ENCODE assay signal across 8 cellular contexts in the genomic region with DNA sequence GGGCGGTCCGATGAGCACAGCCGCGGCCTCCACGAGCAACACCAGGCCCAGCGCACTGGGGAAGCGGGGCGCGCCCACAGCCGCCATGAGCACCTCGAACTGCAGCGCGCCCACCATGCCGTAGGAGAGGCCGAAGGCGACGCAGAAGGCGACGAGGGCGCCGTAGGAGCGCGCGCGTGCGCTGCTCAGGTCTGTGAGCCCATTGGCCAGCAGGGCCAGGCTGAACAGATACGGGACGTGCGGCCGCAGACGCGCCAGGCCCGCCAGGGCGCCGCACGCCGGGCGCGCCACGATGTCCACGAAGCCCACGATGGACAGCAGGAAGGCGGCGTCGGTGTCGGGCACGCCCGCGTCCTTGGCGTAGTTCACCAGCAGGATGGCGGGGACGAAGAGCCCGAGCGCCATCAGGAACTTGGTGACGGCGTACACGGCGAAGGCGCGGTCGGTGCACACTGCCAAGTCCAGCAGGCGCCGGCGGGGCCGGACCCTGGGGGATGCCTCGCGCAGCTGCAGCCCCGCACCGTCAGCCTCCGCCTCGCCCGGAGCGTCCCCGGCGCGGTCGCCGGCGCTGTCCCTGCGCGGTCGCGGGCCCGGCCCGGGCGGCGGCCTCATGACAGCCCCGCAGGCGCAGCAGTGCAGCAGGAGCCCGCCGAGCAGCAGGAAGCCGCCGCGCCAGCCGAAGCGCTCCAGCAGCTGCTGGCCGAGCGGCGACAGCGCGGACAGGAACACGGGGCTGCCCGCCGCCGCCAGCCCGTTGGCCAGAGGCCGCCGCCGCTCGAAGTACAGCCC. TPM values are rescaled to one million over a fixed set of nuclear protein-coding genes. Genes with fewer than 3 reads are reported as not detected.
A peak's percentile ranks its signal among the peaks of the same experiment; 100 is the strongest.
DNase-seq lines count a peak whose midpoint lies in the region; ATAC-seq and TF ChIP-seq lines count a peak whose summit lies in the region.

No MANE protein-coding gene starts in this region.

- H3K27ac ChIP-seq in SK-N-SH (ENCODE audit: low read depth in 2 of 2, low read length in 1 of 2) (no peak overlapping the region), foreskin keratinocyte (no peak overlapping the region), osteoblast (ENCODE audit: low read depth, low read length) (no peak overlapping the region)

- H3K4me2 ChIP-seq in SK-N-SH (no peak overlapping the region), osteoblast (ENCODE audit: insufficient read depth, low read length) (peak overlapping the region; percentile 70)

- WGBS in SK-N-SH (ENCODE audit: low lambda C conversion rate), result 58% methylated on average over 8 of the region's 110 CpGs

- H2AFZ ChIP-seq in SK-N-SH (ENCODE audit: low read depth) (no peak overlapping the region), osteoblast (ENCODE audit: low read length) (peak overlapping the region; percentile 59)

- TF ChIP-seq CTCF in SK-N-SH (IDR thresholded peaks at IDR 0.05), result no peak
- peak; percentile 14 for TF ChIP-seq CTCF in foreskin keratinocyte (conservative IDR thresholded peaks at IDR 0.05)
- TF ChIP-seq CTCF in osteoblast (IDR thresholded peaks at IDR 0.05; ENCODE audit: extremely low read depth, low read depth, low read length), result no peak

- H3K9me3 ChIP-seq in SK-N-SH (no peaks in the 10 kb centered on the region), osteoblast (ENCODE audit: low read depth, low read length) (no peaks in the 10 kb centered on the region)

- POLR2A ChIA-PET in SK-N-SH (lab: Yijun Ruan, JAX), result no interaction called here

- H3K27me3 ChIP-seq in SK-N-SH (ENCODE audit: insufficient read depth) (no peaks in the 10 kb centered on the region), foreskin keratinocyte (peaks cover 28% of the 10 kb centered on the region), osteoblast (ENCODE audit: insufficient read depth, low read length) (peaks cover 19% of the 10 kb centered on the region)

- H3K79me2 ChIP-seq in SK-N-SH (ENCODE audit: insufficient read depth) (no peaks in the 10 kb centered on the region), osteoblast (ENCODE audit: insufficient read depth, low read length) (no peaks in the 10 kb centered on the region)

- CTCF ChIA-PET in SK-N-SH (lab: Yijun Ruan, JAX), result interaction anchor here (0.6 kb wide), 1 partner anchor 274 kb away, joined by 3 read pairs; no protein-coding TSS in a partner anchor

- H3K4me1 ChIP-seq in SK-N-SH (ENCODE audit: control insufficient read depth in 1 of 2, insufficient read depth in 2 of 2, low read depth in 1 of 2, low read length in 1 of 2) (peaks cover 0 to 2% of the 10 kb centered on the region in 2 experiments; a peak in 1 of 4 replicates), foreskin keratinocyte (no peaks in the 10 kb centered on the region), osteoblast (ENCODE audit: insufficient read depth, low read length) (no peaks in the 10 kb centered on the region)

- no peaks in the 10 kb centered on the region for H3K9me2 ChIP-seq in SK-N-SH

- H3F3A ChIP-seq in SK-N-SH (replicated peaks; ENCODE audit: insufficient read depth), result no peaks in the 10 kb centered on the region

- DNase-seq in COLO668 (lab: John Stamatoyannopoulos, UW; ENCODE audit: unreplicated experiment), result peak; percentile 78
- peak; percentile 76 for DNase-seq in SK-N-SH
- DNase-seq in foreskin keratinocyte, result peak in 1 of 2 donors; percentile 26
- peak; percentile 95 for DNase-seq in osteoblast (ENCODE audit: insufficient read length, low spot score, missing footprints)
- no peak for DNase-seq in HK-2 (ENCODE audit: unreplicated experiment)
- DNase-seq in G401 (ENCODE audit: low spot score), result no peak
- no peak for DNase-seq in HPDE6-E6E7 (ENCODE audit: extremely low spot score)

- no peak overlapping the region for H3K9ac ChIP-seq in SK-N-SH

- H3K4me3 ChIP-seq in SK-N-SH (ENCODE audit: low read depth in 2 of 2, low read length in 1 of 2), result peak overlapping the region in 1 of 2 experiments; percentile 6; a peak in 1 of 4 replicates
- H3K4me3 ChIP-seq in osteoblast (ENCODE audit: insufficient read depth, low read length), result peak overlapping the region; percentile 52

- TF ChIP-seq RAD21 in SK-N-SH (IDR thresholded peaks at IDR 0.05; ENCODE audit: low read length), result no peak

- ATAC-seq in foreskin keratinocyte (peak; percentile 9), GM21619 (IDR thresholded peaks at IDR 0.05; ENCODE audit: unreplicated experiment) (no peak)

- no peaks in the 10 kb centered on the region for H3K36me3 ChIP-seq in SK-N-SH (replicated peaks in 1 of 2; ENCODE audit: control insufficient read depth in 1 of 2, insufficient read depth in 2 of 2, low read length in 1 of 2)
- no peaks in the 10 kb centered on the region for H3K36me3 ChIP-seq in osteoblast (ENCODE audit: insufficient read depth, low read length)

- TF ChIP-seq EP300 in SK-N-SH (IDR thresholded peaks at IDR 0.05; ENCODE audit: borderline replicate concordance in 1 of 2, low read depth in 1 of 2, low read length in 1 of 2), result no peak

- in situ Hi-C loops in G401 (cut with HindIII; ENCODE audit: low sequenced_read_pairs), result no loop called here

- H4K20me1 ChIP-seq in SK-N-SH (ENCODE audit: insufficient read depth), result no peaks in the 10 kb centered on the region
- H4K20me1 ChIP-seq in osteoblast (ENCODE audit: insufficient read depth, low read length), result peaks cover 3% of the 10 kb centered on the region

TF ChIP-seq in SK-N-SH, 30 proteins besides CTCF, POLR2A, EP300 and RAD21 (continues in another document):
- TF ChIP-seq FOSL2 (IDR thresholded peaks at IDR 0.05; ENCODE audit: borderline replicate concordance, low read depth) (no peak), GATA2 (CRISPR knock-in tag; IDR thresholded peaks at IDR 0.05) (no peak), NRF1 (IDR thresholded peaks at IDR 0.05; ENCODE audit: low read depth, low read length) (no peak), CHD2 (IDR thresholded peaks at IDR 0.05; ENCODE audit: low read length, partially characterized antibody) (no peak), GABPA (IDR thresholded peaks at IDR 0.05; ENCODE audit: low read depth) (no peak)
- TF ChIP-seq, protein P1, sequence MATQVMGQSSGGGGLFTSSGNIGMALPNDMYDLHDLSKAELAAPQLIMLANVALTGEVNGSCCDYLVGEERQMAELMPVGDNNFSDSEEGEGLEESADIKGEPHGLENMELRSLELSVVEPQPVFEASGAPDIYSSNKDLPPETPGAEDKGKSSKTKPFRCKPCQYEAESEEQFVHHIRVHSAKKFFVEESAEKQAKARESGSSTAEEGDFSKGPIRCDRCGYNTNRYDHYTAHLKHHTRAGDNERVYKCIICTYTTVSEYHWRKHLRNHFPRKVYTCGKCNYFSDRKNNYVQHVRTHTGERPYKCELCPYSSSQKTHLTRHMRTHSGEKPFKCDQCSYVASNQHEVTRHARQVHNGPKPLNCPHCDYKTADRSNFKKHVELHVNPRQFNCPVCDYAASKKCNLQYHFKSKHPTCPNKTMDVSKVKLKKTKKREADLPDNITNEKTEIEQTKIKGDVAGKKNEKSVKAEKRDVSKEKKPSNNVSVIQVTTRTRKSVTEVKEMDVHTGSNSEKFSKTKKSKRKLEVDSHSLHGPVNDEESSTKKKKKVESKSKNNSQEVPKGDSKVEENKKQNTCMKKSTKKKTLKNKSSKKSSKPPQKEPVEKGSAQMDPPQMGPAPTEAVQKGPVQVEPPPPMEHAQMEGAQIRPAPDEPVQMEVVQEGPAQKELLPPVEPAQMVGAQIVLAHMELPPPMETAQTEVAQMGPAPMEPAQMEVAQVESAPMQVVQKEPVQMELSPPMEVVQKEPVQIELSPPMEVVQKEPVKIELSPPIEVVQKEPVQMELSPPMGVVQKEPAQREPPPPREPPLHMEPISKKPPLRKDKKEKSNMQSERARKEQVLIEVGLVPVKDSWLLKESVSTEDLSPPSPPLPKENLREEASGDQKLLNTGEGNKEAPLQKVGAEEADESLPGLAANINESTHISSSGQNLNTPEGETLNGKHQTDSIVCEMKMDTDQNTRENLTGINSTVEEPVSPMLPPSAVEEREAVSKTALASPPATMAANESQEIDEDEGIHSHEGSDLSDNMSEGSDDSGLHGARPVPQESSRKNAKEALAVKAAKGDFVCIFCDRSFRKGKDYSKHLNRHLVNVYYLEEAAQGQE (IDR thresholded peaks at IDR 0.05; ENCODE audit: low read depth, low read length), result no peak
- TF ChIP-seq, protein P2, sequence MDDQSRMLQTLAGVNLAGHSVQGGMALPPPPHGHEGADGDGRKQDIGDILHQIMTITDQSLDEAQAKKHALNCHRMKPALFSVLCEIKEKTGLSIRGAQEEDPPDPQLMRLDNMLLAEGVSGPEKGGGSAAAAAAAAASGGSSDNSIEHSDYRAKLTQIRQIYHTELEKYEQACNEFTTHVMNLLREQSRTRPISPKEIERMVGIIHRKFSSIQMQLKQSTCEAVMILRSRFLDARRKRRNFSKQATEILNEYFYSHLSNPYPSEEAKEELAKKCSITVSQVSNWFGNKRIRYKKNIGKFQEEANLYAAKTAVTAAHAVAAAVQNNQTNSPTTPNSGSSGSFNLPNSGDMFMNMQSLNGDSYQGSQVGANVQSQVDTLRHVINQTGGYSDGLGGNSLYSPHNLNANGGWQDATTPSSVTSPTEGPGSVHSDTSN (IDR thresholded peaks at IDR 0.05), result no peak

RNA-seq across cellular contexts. Expression of a gene that starts 2.9 kb away (rescaled TPM):
- polyA plus RNA-seq in SK-N-SH (2012; rRNA removed) (not detected in 2 replicates), foreskin keratinocyte (0.04 and 0.24 TPM in 2 replicates)
- not detected in 2 replicates for polyA plus RNA-seq in SK-N-SH (2012; cell fraction: cytosol; rRNA removed)
- not detected in 2 replicates for polyA plus RNA-seq in SK-N-SH (2012; cell fraction: nucleus; rRNA removed)
- total RNA-seq in foreskin keratinocyte (0.24 TPM in 1 of 2 replicates, not detected in the other), osteoblast (not detected in 2 replicates)
- total RNA-seq in G401 (2014; rRNA removed; shearing (Covaris generic)), result not detected in 2 replicates

RNA-seq across cellular contexts. Expression of a gene that starts 23.8 kb away (rescaled TPM):
- 36.8 and 42.8 TPM in 2 replicates for polyA plus RNA-seq in SK-N-SH (2012; rRNA removed)
- polyA plus RNA-seq in SK-N-SH (2012; cell fraction: cytosol; rRNA removed), result 18.4 and 21.9 TPM in 2 replicates
- 147 and 161 TPM in 2 replicates for polyA plus RNA-seq in SK-N-SH (2012; cell fraction: nucleus; rRNA removed)
- total RNA-seq in foreskin keratinocyte, result 27.5 and 28.3 TPM in 2 replicates
- 25.8 and 27.0 TPM in 2 replicates for polyA plus RNA-seq in foreskin keratinocyte
- total RNA-seq in osteoblast, result 14.4 and 15.6 TPM in 2 replicates
- total RNA-seq in G401 (2014; rRNA removed; shearing (Covaris generic)), result 23.3 and 35.1 TPM in 2 replicates

RNA-seq across cellular contexts. Expression of a gene that starts 29.4 kb away (rescaled TPM):
- 0.13 and 0.16 TPM in 2 replicates for polyA plus RNA-seq in SK-N-SH (2012; rRNA removed)
- polyA plus RNA-seq in SK-N-SH (2012; cell fraction: cytosol; rRNA removed), result 0.03 and 0.05 TPM in 2 replicates
- 1.4 and 2.6 TPM in 2 replicates for polyA plus RNA-seq in SK-N-SH (2012; cell fraction: nucleus; rRNA removed)
- total RNA-seq in foreskin keratinocyte, result 3.1 and 4.0 TPM in 2 replicates
- polyA plus RNA-seq in foreskin keratinocyte, result 4.2 and 5.0 TPM in 2 replicates
- total RNA-seq in osteoblast, result 0.88 and 1.1 TPM in 2 replicates
- 0.20 and 0.55 TPM in 2 replicates for total RNA-seq in G401 (2014; rRNA removed; shearing (Covaris generic))

Comparison
In these comparisons a context has a peak if more than half of its experiments do, and no peak if none do; other contexts are left out.
1. DNase-seq: peak in COLO668 (single experiment), SK-N-SH (single experiment) and osteoblast (single experiment); none in HK-2 (single experiment), G401 (single experiment) and HPDE6-E6E7 (single experiment).